Comparison of ENCODE assay signal across 8 cellular contexts in genomic region chr3:11643212-11644087, GRCh38. TPM values are rescaled to one million over a fixed set of nuclear protein-coding genes. Genes with fewer than 3 reads are reported as not detected.
DNase-seq lines count a peak whose midpoint lies in the region; ATAC-seq and TF ChIP-seq lines count a peak whose summit lies in the region.

TSS of gene VGLL4 (minus strand) at chr3:11643915. CDS start at chr3:11643518, 397 bp downstream.

- no peaks in the 10 kb centered on the region for H3K27me3 ChIP-seq in endocrine pancreas (ENCODE audit: control insufficient read depth, insufficient read depth, low read length)
- H3K27me3 ChIP-seq in mesendoderm (ENCODE audit: insufficient read depth, low read length, poor library complexity) = no peaks in the 10 kb centered on the region

- DNase-seq in NOMO-1 treated with dmso at 0.1 percent for 144 hours (lab: John Stamatoyannopoulos, UW; ENCODE audit: unreplicated experiment) (peak; percentile 68), mesendoderm (peak; percentile 99)
- DNase-seq in activated CD8-positive, alpha-beta memory T cell treated with anti-CD3 and anti-CD28 coated beads for 4 hours (ENCODE audit: low read depth in 2 of 2) = peak; percentile 25 to 39
- peak; percentile 48 for DNase-seq in stimulated activated CD8-positive, alpha-beta memory T cell treated with anti-CD3 and anti-CD28 coated beads, Interleukin-12 subunit alpha, Interleukin-12 subunit beta, amount 100 ng/mL, for 4 hours (ENCODE audit: low read depth)

- H2BK15ac ChIP-seq in mesendoderm (replicated peaks; ENCODE audit: low read depth) = no peak within 1 kb of the TSS

- H3K23ac ChIP-seq in mesendoderm (ENCODE audit: low read length) = no peak within 1 kb of the TSS

- H2AK5ac ChIP-seq in mesendoderm (ENCODE audit: low read length) = no peak within 1 kb of the TSS

- H3K56ac ChIP-seq in mesendoderm (ENCODE audit: low read length) = peak within 1 kb of the TSS; percentile 100

- peaks cover 9% of the 10 kb centered on the region for H3K79me1 ChIP-seq in mesendoderm (ENCODE audit: low read length)

- H3K4me2 ChIP-seq in mesendoderm (ENCODE audit: low read length) = peak within 1 kb of the TSS; percentile 60

- H3K4me1 ChIP-seq in endocrine pancreas (ENCODE audit: control insufficient read depth, insufficient read depth, low read length) (peaks cover 4% of the 10 kb centered on the region), mesendoderm (ENCODE audit: control insufficient read depth, low read depth, low read length) (peaks cover 11% of the 10 kb centered on the region)

- peak within 1 kb of the TSS; percentile 87 for H3K4me3 ChIP-seq in endocrine pancreas (ENCODE audit: control insufficient read depth, insufficient read depth, low read length)
- peak within 1 kb of the TSS; percentile 66 for H3K4me3 ChIP-seq in mesendoderm (ENCODE audit: low read length)

- H3K18ac ChIP-seq in mesendoderm (ENCODE audit: low read length) = peak within 1 kb of the TSS; percentile 54

- peak within 1 kb of the TSS; percentile 97 for H2BK5ac ChIP-seq in mesendoderm (ENCODE audit: low read length)

- H3K27ac ChIP-seq in C4-2B (peak within 1 kb of the TSS; percentile 85), mesendoderm (ENCODE audit: low read depth, low read length) (peak within 1 kb of the TSS; percentile 84)

- WGBS in mesendoderm (ENCODE audit: extremely low coverage, insufficient coverage, low lambda C conversion rate) = no CpG with 5 or more reads among the region's 42 CpGs

- ATAC-seq in GM19351 (IDR thresholded peaks at IDR 0.05; ENCODE audit: unreplicated experiment) (peak; percentile 65), HG03521 (IDR thresholded peaks at IDR 0.05; ENCODE audit: unreplicated experiment) (peak; percentile 37)

- H3K9me3 ChIP-seq in endocrine pancreas (ENCODE audit: control insufficient read depth, low read length) = no peaks in the 10 kb centered on the region

- H3K4ac ChIP-seq in mesendoderm (ENCODE audit: low read depth, low read length) = peak within 1 kb of the TSS; percentile 72

- no peak for TF ChIP-seq CTCF in C4-2B (conservative IDR thresholded peaks at IDR 0.05)

- no peak within 1 kb of the TSS for H4K5ac ChIP-seq in mesendoderm (ENCODE audit: low read length)

- H2BK120ac ChIP-seq in mesendoderm (ENCODE audit: low read depth, low read length) = peak within 1 kb of the TSS; percentile 3

- H3K9ac ChIP-seq in endocrine pancreas (ENCODE audit: control insufficient read depth, insufficient read depth, low read length) (peak within 1 kb of the TSS; percentile 50), mesendoderm (ENCODE audit: low read length) (peak within 1 kb of the TSS; percentile 97)

- H4K8ac ChIP-seq in mesendoderm (ENCODE audit: low read depth, low read length) = no peak within 1 kb of the TSS

- H3K36me3 ChIP-seq in endocrine pancreas (ENCODE audit: control insufficient read depth, insufficient read depth, low read length) = no peaks in the 10 kb centered on the region
- H3K36me3 ChIP-seq in mesendoderm (ENCODE audit: control insufficient read depth, insufficient read depth, low read length) = no peaks in the 10 kb centered on the region

- peaks cover 32% of the 10 kb centered on the region for H3K79me2 ChIP-seq in mesendoderm (ENCODE audit: control insufficient read depth, insufficient read depth, low read length)

RNA-seq across cellular contexts. Expression of gene VGLL4, which starts in this region (rescaled TPM):
- polyA plus RNA-seq in mesendoderm (2013, experiment 1 of 2) = 34.6 TPM
- 34.3 TPM for polyA plus RNA-seq in mesendoderm (2013, experiment 2 of 2)

Comparison
In these comparisons a context has a peak if more than half of its experiments do, and no peak if none do; other contexts are left out.
1. Peak in every context shown above with its lines: DNase-seq, ATAC-seq, H3K4me3 ChIP-seq and H3K27ac ChIP-seq.
2. DNase-seq: peak in every context shown above with its lines; median percentile 99 in mesendoderm; 68 in NOMO-1 treated with dmso at 0.1 percent for 144 hours; 48 in stimulated activated CD8-positive, alpha-beta memory T cell treated with anti-CD3 and anti-CD28 coated beads, Interleukin-12 subunit alpha, Interleukin-12 subunit beta, amount 100 ng/mL, for 4 hours; 32 in activated CD8-positive, alpha-beta memory T cell treated with anti-CD3 and anti-CD28 coated beads for 4 hours.